In genomic region chr17:80892019-80892855, GRCh38 we compare ENCODE assay signal across 1 cellular context.
TF ChIP-seq lines count a peak whose summit lies in the region.

No MANE protein-coding gene starts in this region.

TF ChIP-seq in K562, 482 proteins besides CTCF, POLR2A, EP300 and RAD21 (continued from another document and continues in another):
- TF ChIP-seq MYNN (IDR thresholded peaks at IDR 0.05) (no peak), MYNN (CRISPR knock-in tag; IDR thresholded peaks at IDR 0.05) (no peak), REST (CRISPR knock-in tag; IDR thresholded peaks at IDR 0.05; ENCODE audit: low read depth) (no peak), MCM7 (IDR thresholded peaks at IDR 0.05) (no peak), NFRKB (IDR thresholded peaks at IDR 0.05; ENCODE audit: low read depth) (no peak), ZMIZ1 (IDR thresholded peaks at IDR 0.05; ENCODE audit: low read depth in 2 of 2, low read length in 2 of 2) (0 out of 4 replicates have a peak, but pooled peaks of 1 of the 2 experiments have one; percentile 15), CBFA2T2 (conservative IDR thresholded peaks at IDR 0.05) (peak; percentile 32; the same call in 1 of the 2 replicates), HDGF (IDR thresholded peaks at IDR 0.05) (0 out of 2 replicates have a peak, but pooled peaks have one; percentile 42), GATA2 (CRISPR knock-in tag; IDR thresholded peaks at IDR 0.05) (peak; percentile 27; the same call in 1 of the 2 replicates), KLF1 (tag; IDR thresholded peaks at IDR 0.05) (no peak), ZNF77 (CRISPR knock-in tag; IDR thresholded peaks at IDR 0.05) (no peak), ESRRB (CRISPR knock-in tag; IDR thresholded peaks at IDR 0.05; ENCODE audit: borderline replicate concordance) (no peak), RREB1 (CRISPR knock-in tag; IDR thresholded peaks at IDR 0.05) (no peak), SIX5 (IDR thresholded peaks at IDR 0.05; ENCODE audit: borderline replicate concordance in 1 of 2, insufficient read depth in 1 of 2, low read depth in 1 of 2, low read length in 2 of 2) (no peak), CEBPG (CRISPR knock-in tag; IDR thresholded peaks at IDR 0.05) (peak; percentile 84), CEBPG (tag; conservative IDR thresholded peaks at IDR 0.05 in 1 of 2, IDR thresholded peaks at IDR 0.05 in 1 of 2) (peak; percentile 84 to 86), U2AF2 (optimal IDR thresholded peaks at IDR 0.05; ENCODE audit: low read depth, low read length) (no peak), VEZF1 (CRISPR knock-in tag; IDR thresholded peaks at IDR 0.05) (peak; percentile 86), HMGXB4 (CRISPR knock-in tag; IDR thresholded peaks at IDR 0.05) (no peak), HNRNPLL (IDR thresholded peaks at IDR 0.05; ENCODE audit: low read depth, low read length, poor library complexity, severe bottlenecking) (peak; percentile 51), ZFX (CRISPR knock-in tag; IDR thresholded peaks at IDR 0.05) (peak; percentile 46), THAP12 (CRISPR knock-in tag; IDR thresholded peaks at IDR 0.05) (no peak), FOSL1 (tag; conservative IDR thresholded peaks at IDR 0.05) (peak; percentile 98), ZNF589 (CRISPR knock-in tag; IDR thresholded peaks at IDR 0.05; ENCODE audit: low read depth) (peak; percentile 26; the same call in 1 of the 2 replicates), FOXJ3 (CRISPR knock-in tag; IDR thresholded peaks at IDR 0.05) (no peak), HDAC1 (IDR thresholded peaks at IDR 0.05) (peak in 1 of 2 experiments; percentile 92; a peak in 2 of 4 replicates), HMGN3 (IDR thresholded peaks at IDR 0.05; ENCODE audit: borderline replicate concordance, extremely low read depth, insufficient read length, low read depth, low read length) (peak; percentile 49), PYGO2 (tag; IDR thresholded peaks at IDR 0.05) (no peak), NKRF (IDR thresholded peaks at IDR 0.05; ENCODE audit: borderline replicate concordance) (peak; percentile 90; the same call in 1 of the 2 replicates), BHLHE40 (IDR thresholded peaks at IDR 0.05; ENCODE audit: low read length) (peak; percentile 97), ARID1B (IDR thresholded peaks at IDR 0.05) (peak; percentile 80), E2F3 (CRISPR knock-in tag; IDR thresholded peaks at IDR 0.05) (0 out of 2 replicates have a peak, but pooled peaks have one; percentile 35), KLF6 (CRISPR knock-in tag; IDR thresholded peaks at IDR 0.05; ENCODE audit: borderline replicate concordance) (no peak), EZH2 (IDR thresholded peaks at IDR 0.05; ENCODE audit: borderline replicate concordance, low read depth, low read length) (no peak), PCBP2 (IDR thresholded peaks at IDR 0.05; ENCODE audit: low read depth, low read length, poor library complexity, severe bottlenecking) (no peak), PHB (CRISPR knock-in tag; IDR thresholded peaks at IDR 0.05) (no peak), ZNF431 (CRISPR knock-in tag; IDR thresholded peaks at IDR 0.05) (no peak; the same call in 1 of the 2 replicates)
